In the genomic region with DNA sequence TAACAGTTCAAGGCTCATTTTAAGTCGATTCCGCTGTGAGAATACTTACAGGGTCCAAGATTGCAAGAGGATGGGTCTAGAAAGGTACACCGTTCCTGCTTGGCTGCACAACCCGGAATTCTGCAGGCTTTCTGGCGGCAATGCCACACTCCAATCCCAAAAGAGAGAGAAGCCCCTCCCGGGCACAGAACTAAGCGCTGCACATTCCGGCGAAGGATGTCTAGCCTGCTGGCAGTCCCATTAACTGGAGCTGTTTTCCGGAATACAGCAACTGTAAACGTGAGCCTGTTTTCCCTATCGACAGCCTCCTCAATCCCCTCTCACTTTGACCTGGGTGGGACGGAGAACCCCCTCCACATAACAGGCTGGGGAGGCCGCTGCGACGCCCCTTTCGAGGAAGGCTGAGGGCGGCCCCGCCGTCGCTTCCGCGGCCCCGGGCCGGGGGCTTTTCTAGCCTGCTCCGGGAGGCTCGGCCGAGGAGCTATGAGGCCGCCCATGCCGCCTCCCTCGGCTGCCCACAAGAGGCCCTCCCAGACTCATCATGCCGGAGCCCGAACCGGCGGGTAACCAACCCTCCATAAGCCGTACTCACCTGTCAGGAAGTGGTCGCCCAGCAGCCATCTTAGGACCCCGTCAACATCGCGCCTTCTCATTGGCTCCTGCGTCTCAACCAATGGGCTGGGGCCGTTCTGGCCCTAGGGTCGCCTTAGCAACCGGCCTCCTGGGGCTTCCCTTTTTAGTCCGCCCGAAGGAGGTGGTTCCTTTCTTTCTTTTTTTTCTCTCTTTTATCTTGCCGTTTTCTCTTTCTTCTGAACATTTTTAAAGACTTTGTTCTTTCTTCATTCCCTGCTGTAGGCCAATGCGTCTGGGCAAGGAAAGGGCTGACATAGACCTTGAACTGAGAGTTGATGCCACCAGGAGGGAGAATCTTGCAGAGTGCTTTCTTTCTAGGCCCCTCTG, we compare ENCODE assay signal across 1 cellular context.
TF ChIP-seq lines count a peak whose summit lies in the region.

Gene FAM204A, minus strand, starts transcription at position 647 of the 960 bp plus-strand sequence. CDS start 5,909 bp downstream, outside the sequence.

TF ChIP-seq in K562, 482 proteins besides CTCF, POLR2A, EP300 and RAD21 (continued from another document and continues in another):
- TF ChIP-seq ATF6 (CRISPR knock-in tag; IDR thresholded peaks at IDR 0.05) = no peak
- TF ChIP-seq MXD1 (CRISPR knock-in tag; IDR thresholded peaks at IDR 0.05; ENCODE audit: borderline replicate concordance, poor library complexity, severe bottlenecking) = no peak
- TF ChIP-seq CBX3 (IDR thresholded peaks at IDR 0.05; ENCODE audit: borderline replicate concordance in 1 of 2, low read length in 2 of 2) = no peak
- no peak for TF ChIP-seq ZNF583 (CRISPR knock-in tag; IDR thresholded peaks at IDR 0.05)
- TF ChIP-seq ZNF277 (CRISPR knock-in tag; IDR thresholded peaks at IDR 0.05; ENCODE audit: borderline replicate concordance) = no peak
- TF ChIP-seq, protein P1, sequence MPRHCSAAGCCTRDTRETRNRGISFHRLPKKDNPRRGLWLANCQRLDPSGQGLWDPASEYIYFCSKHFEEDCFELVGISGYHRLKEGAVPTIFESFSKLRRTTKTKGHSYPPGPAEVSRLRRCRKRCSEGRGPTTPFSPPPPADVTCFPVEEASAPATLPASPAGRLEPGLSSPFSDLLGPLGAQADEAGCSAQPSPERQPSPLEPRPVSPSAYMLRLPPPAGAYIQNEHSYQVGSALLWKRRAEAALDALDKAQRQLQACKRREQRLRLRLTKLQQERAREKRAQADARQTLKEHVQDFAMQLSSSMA (CRISPR knock-in tag; IDR thresholded peaks at IDR 0.05) = no peak
- 0 out of 2 replicates have a peak, but pooled peaks have one; percentile 38 for TF ChIP-seq ARID4B (CRISPR knock-in tag; IDR thresholded peaks at IDR 0.05)
- peak; percentile 96 for TF ChIP-seq MBD2 (IDR thresholded peaks at IDR 0.05; ENCODE audit: borderline replicate concordance, low read depth)
- TF ChIP-seq, protein P2, sequence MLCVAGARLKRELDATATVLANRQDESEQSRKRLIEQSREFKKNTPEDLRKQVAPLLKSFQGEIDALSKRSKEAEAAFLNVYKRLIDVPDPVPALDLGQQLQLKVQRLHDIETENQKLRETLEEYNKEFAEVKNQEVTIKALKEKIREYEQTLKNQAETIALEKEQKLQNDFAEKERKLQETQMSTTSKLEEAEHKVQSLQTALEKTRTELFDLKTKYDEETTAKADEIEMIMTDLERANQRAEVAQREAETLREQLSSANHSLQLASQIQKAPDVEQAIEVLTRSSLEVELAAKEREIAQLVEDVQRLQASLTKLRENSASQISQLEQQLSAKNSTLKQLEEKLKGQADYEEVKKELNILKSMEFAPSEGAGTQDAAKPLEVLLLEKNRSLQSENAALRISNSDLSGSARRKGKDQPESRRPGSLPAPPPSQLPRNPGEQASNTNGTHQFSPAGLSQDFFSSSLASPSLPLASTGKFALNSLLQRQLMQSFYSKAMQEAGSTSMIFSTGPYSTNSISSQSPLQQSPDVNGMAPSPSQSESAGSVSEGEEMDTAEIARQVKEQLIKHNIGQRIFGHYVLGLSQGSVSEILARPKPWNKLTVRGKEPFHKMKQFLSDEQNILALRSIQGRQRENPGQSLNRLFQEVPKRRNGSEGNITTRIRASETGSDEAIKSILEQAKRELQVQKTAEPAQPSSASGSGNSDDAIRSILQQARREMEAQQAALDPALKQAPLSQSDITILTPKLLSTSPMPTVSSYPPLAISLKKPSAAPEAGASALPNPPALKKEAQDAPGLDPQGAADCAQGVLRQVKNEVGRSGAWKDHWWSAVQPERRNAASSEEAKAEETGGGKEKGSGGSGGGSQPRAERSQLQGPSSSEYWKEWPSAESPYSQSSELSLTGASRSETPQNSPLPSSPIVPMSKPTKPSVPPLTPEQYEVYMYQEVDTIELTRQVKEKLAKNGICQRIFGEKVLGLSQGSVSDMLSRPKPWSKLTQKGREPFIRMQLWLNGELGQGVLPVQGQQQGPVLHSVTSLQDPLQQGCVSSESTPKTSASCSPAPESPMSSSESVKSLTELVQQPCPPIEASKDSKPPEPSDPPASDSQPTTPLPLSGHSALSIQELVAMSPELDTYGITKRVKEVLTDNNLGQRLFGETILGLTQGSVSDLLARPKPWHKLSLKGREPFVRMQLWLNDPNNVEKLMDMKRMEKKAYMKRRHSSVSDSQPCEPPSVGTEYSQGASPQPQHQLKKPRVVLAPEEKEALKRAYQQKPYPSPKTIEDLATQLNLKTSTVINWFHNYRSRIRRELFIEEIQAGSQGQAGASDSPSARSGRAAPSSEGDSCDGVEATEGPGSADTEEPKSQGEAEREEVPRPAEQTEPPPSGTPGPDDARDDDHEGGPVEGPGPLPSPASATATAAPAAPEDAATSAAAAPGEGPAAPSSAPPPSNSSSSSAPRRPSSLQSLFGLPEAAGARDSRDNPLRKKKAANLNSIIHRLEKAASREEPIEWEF (CRISPR knock-in tag; IDR thresholded peaks at IDR 0.05) = no peak
- peak; percentile 55; the same call in 1 of the 2 replicates for TF ChIP-seq EP400 (IDR thresholded peaks at IDR 0.05)
- TF ChIP-seq TCF15 (CRISPR knock-in tag; IDR thresholded peaks at IDR 0.05) = no peak
- TF ChIP-seq, protein P3, sequence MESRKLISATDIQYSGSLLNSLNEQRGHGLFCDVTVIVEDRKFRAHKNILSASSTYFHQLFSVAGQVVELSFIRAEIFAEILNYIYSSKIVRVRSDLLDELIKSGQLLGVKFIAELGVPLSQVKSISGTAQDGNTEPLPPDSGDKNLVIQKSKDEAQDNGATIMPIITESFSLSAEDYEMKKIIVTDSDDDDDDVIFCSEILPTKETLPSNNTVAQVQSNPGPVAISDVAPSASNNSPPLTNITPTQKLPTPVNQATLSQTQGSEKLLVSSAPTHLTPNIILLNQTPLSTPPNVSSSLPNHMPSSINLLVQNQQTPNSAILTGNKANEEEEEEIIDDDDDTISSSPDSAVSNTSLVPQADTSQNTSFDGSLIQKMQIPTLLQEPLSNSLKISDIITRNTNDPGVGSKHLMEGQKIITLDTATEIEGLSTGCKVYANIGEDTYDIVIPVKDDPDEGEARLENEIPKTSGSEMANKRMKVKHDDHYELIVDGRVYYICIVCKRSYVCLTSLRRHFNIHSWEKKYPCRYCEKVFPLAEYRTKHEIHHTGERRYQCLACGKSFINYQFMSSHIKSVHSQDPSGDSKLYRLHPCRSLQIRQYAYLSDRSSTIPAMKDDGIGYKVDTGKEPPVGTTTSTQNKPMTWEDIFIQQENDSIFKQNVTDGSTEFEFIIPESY (CRISPR knock-in tag; IDR thresholded peaks at IDR 0.05) = no peak
- no peak for TF ChIP-seq HDAC8 (tag; IDR thresholded peaks at IDR 0.05)
- TF ChIP-seq, protein P4, sequence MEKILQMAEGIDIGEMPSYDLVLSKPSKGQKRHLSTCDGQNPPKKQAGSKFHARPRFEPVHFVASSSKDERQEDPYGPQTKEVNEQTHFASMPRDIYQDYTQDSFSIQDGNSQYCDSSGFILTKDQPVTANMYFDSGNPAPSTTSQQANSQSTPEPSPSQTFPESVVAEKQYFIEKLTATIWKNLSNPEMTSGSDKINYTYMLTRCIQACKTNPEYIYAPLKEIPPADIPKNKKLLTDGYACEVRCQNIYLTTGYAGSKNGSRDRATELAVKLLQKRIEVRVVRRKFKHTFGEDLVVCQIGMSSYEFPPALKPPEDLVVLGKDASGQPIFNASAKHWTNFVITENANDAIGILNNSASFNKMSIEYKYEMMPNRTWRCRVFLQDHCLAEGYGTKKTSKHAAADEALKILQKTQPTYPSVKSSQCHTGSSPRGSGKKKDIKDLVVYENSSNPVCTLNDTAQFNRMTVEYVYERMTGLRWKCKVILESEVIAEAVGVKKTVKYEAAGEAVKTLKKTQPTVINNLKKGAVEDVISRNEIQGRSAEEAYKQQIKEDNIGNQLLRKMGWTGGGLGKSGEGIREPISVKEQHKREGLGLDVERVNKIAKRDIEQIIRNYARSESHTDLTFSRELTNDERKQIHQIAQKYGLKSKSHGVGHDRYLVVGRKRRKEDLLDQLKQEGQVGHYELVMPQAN (IDR thresholded peaks at IDR 0.05; ENCODE audit: borderline replicate concordance) = peak; percentile 74; the same call in 1 of the 2 replicates
- no peak for TF ChIP-seq SRSF3 (IDR thresholded peaks at IDR 0.05; ENCODE audit: insufficient read depth, low read length)
- no peak for TF ChIP-seq POLR2H (tag; IDR thresholded peaks at IDR 0.05; ENCODE audit: low read depth)
- TF ChIP-seq CHD4 (IDR thresholded peaks at IDR 0.05; ENCODE audit: insufficient read depth, insufficient replicate concordance, low read depth, low read length, poor library complexity, severe bottlenecking) = no peak
- no peak for TF ChIP-seq GTF2A2 (tag; IDR thresholded peaks at IDR 0.05)
- TF ChIP-seq EGR1 (conservative IDR thresholded peaks at IDR 0.05) = no peak
- TF ChIP-seq ZNF354B (CRISPR knock-in tag; IDR thresholded peaks at IDR 0.05) = no peak
- no peak for TF ChIP-seq FOXA3 (CRISPR knock-in tag; conservative IDR thresholded peaks at IDR 0.05 in 1 of 2, IDR thresholded peaks at IDR 0.05 in 1 of 2)
- no peak for TF ChIP-seq ZKSCAN1 (IDR thresholded peaks at IDR 0.05; ENCODE audit: low read depth, low read length)
- no peak for TF ChIP-seq DMBX1 (CRISPR knock-in tag; IDR thresholded peaks at IDR 0.05; ENCODE audit: borderline replicate concordance)
- peak; percentile 4 for TF ChIP-seq MEIS2 (IDR thresholded peaks at IDR 0.05; ENCODE audit: partially characterized antibody)
- TF ChIP-seq RBM34 (IDR thresholded peaks at IDR 0.05; ENCODE audit: borderline replicate concordance, insufficient read depth, low read length) = no peak
